15 cellular contexts compared by ENCODE assay signal in the genomic region with DNA sequence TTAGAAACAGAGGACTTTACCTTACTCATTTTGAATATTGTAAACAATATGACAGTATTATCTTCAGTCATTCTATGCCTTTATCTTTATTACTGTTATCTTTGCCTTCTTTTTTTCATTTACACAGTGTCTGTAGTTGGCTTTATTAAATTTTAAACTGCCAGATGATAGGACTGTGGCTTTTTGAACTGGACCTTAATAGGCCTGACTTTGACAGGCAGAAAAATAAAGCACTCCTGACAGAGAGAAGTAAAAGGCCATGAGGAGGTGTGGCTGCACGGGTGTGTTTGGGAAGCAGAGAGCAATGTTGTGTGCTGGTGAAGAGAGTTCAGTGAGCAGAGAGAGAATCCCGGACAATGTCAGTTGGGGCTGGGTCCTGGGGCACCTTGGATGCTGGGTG. TPM values are rescaled to one million over a fixed set of nuclear protein-coding genes. Genes with fewer than 3 reads are reported as not detected.
A peak's percentile ranks its signal among the peaks of the same experiment; 100 is the strongest.
DNase-seq lines count a peak whose midpoint lies in the region; ATAC-seq and TF ChIP-seq lines count a peak whose summit lies in the region.
"Had no signal": no experiment of that assay in that cellular context is flagged by ENCODE, and none has a peak within 500 bp of the region (broad histone marks: within the 10 kb centered on the region; RNA-seq: fewer than 3 reads in every experiment).

No MANE protein-coding gene starts in this region.

- no peaks in the 10 kb centered on the region for H3K9me3 ChIP-seq in Loucy (ENCODE audit: insufficient read depth, low read depth, low read length)
- no peaks in the 10 kb centered on the region for H3K9me3 ChIP-seq in esophagus muscularis mucosa
- H3K9me3 ChIP-seq: BE2C, Caco-2, HAP-1 had no signal

- WGBS in esophagus muscularis mucosa, result 73% methylated on average over 2 of the region's 2 CpGs

- H3K9me2 ChIP-seq in Loucy (replicated peaks; ENCODE audit: low read depth, low read length), result no peaks in the 10 kb centered on the region

- no peak overlapping the region for H3K9ac ChIP-seq in Loucy (ENCODE audit: low read depth, low read length, poor library complexity, severe bottlenecking)
- H3K9ac ChIP-seq: GM23248 had no signal

- intact Hi-C loops in left colon (cut with DNase I, micrococcal nuclease) (no loop called here), esophagus muscularis mucosa (cut with DNase I) (no loop called here)

- no peaks in the 10 kb centered on the region for H4K20me1 ChIP-seq in Loucy (ENCODE audit: insufficient read depth, low read length, poor library complexity, severe bottlenecking)

- no peak overlapping the region for H3K4me3 ChIP-seq in Loucy (ENCODE audit: low read length, poor library complexity, severe bottlenecking)
- no peak overlapping the region for H3K4me3 ChIP-seq in esophagus muscularis mucosa
- H3K4me3 ChIP-seq: GM23248, HAP-1 had no signal

- no peak for TF ChIP-seq POLR2A in esophagus muscularis mucosa (IDR thresholded peaks at IDR 0.05; ENCODE audit: low read depth)

- no peak for ATAC-seq in SK-N-SH treated with all-trans-retinoic acid at 6 μM for 48 hours
- peak; percentile 94 for ATAC-seq in left colon
- no peak for ATAC-seq in HG02885 (IDR thresholded peaks at IDR 0.05; ENCODE audit: poor library complexity, unreplicated experiment)

- peak overlapping the region; percentile 78 for H2AFZ ChIP-seq in Loucy (ENCODE audit: low read length)
- H2AFZ ChIP-seq: GM23248 had no signal

- H3K36me3 ChIP-seq in Loucy (ENCODE audit: insufficient read depth, low read length) (no peaks in the 10 kb centered on the region), esophagus muscularis mucosa (no peaks in the 10 kb centered on the region)
- H3K36me3 ChIP-seq: BE2C, HAP-1 had no signal

- H3K79me2 ChIP-seq in Loucy (ENCODE audit: insufficient read depth, low read length), result no peaks in the 10 kb centered on the region

- no peak overlapping the region for H3K4me2 ChIP-seq in Loucy (ENCODE audit: low read depth, low read length, poor library complexity, severe bottlenecking)

- H3F3A ChIP-seq in Loucy (ENCODE audit: low read depth), result no peaks in the 10 kb centered on the region; the same call in 1 of the 2 replicates

- DNase-seq in left colon, result no peak
- DNase-seq in RPMI8226, result no peak
- no peak for DNase-seq in MV-4-11 (lab: John Stamatoyannopoulos, UW)
- no peak for DNase-seq in esophagus muscularis mucosa (ENCODE audit: extremely low spot score)
- DNase-seq: ACHN; BE2C; C1 segment of cervical spinal cord; Caco-2; CD4-positive, alpha-beta T cell; GM23248 had no signal

- TF ChIP-seq EP300 in esophagus muscularis mucosa (IDR thresholded peaks at IDR 0.05), result no peak

- H3K4me1 ChIP-seq in Loucy (ENCODE audit: insufficient read depth, low read length, poor library complexity, severe bottlenecking) (peaks cover 29% of the 10 kb centered on the region), esophagus muscularis mucosa (no peaks in the 10 kb centered on the region)
- H3K4me1 ChIP-seq: BE2C, HAP-1 had no signal

- H3K27me3 ChIP-seq in Loucy (ENCODE audit: insufficient read depth, low read length, poor library complexity, severe bottlenecking), result no peaks in the 10 kb centered on the region
- H3K27me3 ChIP-seq in esophagus muscularis mucosa, result peaks cover 0 to 59% (median 0%) of the 10 kb centered on the region in 4 donors

- H3K27ac ChIP-seq in esophagus muscularis mucosa (replicated peaks in 1 of 4), result no peak overlapping the region
- H3K27ac ChIP-seq: GM23248 had no signal

- TF ChIP-seq CTCF in Loucy (conservative IDR thresholded peaks at IDR 0.05; ENCODE audit: low read length) (no peak), esophagus muscularis mucosa (IDR thresholded peaks at IDR 0.05) (no peak)

TF ChIP-seq in SK-N-SH treated with all-trans-retinoic acid at 6 μM for 48 hours, 23 proteins besides CTCF, POLR2A, EP300 and RAD21:
- peak; percentile 86; the same call in 1 of the 2 replicates for TF ChIP-seq TCF4 (CRISPR knock-in tag; IDR thresholded peaks at IDR 0.05; ENCODE audit: borderline replicate concordance)
- TF ChIP-seq ISL1 (CRISPR knock-in tag; IDR thresholded peaks at IDR 0.05), result no peak

RNA-seq across cellular contexts. Expression of a gene that starts 7.8 kb away (rescaled TPM):
- 10 to 100 TPM; 13.2 to 30.7 TPM for total RNA-seq in left colon
- total RNA-seq in esophagus muscularis mucosa, result not detected
- total RNA-seq: Caco-2; CD4-positive, alpha-beta T cell; GM23248; H4 had no signal

RNA-seq across cellular contexts. Expression of a gene that starts 17.2 kb away (rescaled TPM):
- total RNA-seq in left colon (1 to 10 TPM; 5.6 to 6.3 TPM), esophagus muscularis mucosa (under 1 TPM in 3 of 4 donors, not detected in 1; 0.17 to 0.50 (median 0.42) TPM)
- total RNA-seq: CD4-positive, alpha-beta T cell; H4 had no signal

RNA-seq across cellular contexts. Expression of a gene that starts 19.6 kb away (rescaled TPM):
- total RNA-seq in left colon, result 10 to 100 TPM; 58.8 to 62.5 TPM
- under 1 TPM in 1 of 4 donors, not detected in 3; 0.42 TPM for total RNA-seq in esophagus muscularis mucosa
- total RNA-seq: CD4-positive, alpha-beta T cell; GM23248 had no signal

RNA-seq across cellular contexts. Expression of a gene that starts 30.9 kb away (rescaled TPM):
- total RNA-seq in left colon (100 to 1,000 TPM in 1 of 2 donors, 10 to 100 TPM in 1; 80.0 to 278 TPM), esophagus muscularis mucosa (1 to 10 TPM in 1 of 4 donors, not detected in 3; 1.3 TPM)
- total RNA-seq: CD4-positive, alpha-beta T cell; GM23248 had no signal

Comparison
In these comparisons a context has a peak if more than half of its experiments do, and no peak if none do; other contexts are left out.
1. RNA of a gene that starts 7.8 kb away (total RNA-seq): 13.2 to 30.7 TPM in left colon; not detected in esophagus muscularis mucosa; every median in the first group is over 10 times any median in the second.
2. RNA of a gene that starts 17.2 kb away (total RNA-seq): 5.6 to 6.3 TPM in left colon; 0.17 to 0.50 TPM in esophagus muscularis mucosa; every median in the first group is over 4 times any median in the second.
3. RNA of a gene that starts 19.6 kb away (total RNA-seq): 58.8 to 62.5 TPM in left colon; 0.42 TPM in esophagus muscularis mucosa; every median in the first group is over 10 times any median in the second.